In the genomic region with DNA sequence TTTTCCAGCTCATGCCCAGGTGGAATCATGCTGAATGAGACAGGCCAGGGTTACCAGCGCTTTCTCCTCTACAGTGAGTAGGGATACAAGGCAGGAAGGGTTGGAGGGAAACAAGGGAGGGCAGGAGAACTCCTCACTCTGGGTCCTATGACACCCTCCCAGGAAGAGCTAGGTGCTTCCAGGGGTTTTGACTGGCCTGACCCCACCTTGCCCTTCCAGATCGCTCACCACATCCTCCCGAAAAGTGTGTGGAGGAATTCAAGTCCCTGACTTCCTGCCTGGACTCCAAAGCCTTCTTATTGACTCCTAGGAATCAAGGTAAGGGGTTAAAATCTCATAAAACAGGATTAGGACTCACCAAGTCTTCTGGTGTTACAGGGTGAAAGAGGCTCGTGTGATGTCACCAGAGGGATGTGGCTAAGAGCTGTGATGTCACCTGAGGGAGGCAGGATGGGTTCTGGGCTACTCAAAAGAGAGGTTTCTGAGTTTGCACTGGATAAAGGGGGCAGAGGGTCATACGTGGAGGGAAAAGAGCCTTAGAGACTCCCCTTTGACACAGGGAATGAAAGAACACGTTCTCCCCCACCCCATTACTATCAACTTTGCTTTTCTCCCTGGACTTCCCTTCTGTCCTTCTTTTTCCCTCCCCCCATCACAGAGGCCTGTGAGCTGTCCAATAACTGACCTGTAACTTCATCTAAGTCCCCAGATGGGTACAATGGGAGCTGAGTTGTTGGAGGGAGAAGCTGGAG, we compare ENCODE assay signal across 13 cellular contexts. TPM values are rescaled to one million over a fixed set of nuclear protein-coding genes. Genes with fewer than 3 reads are reported as not detected.
A peak's percentile ranks its signal among the peaks of the same experiment; 100 is the strongest.
DNase-seq lines count a peak whose midpoint lies in the region; ATAC-seq and TF ChIP-seq lines count a peak whose summit lies in the region.
"Had no signal": no experiment of that assay in that cellular context is flagged by ENCODE, and none has a peak within 500 bp of the region (broad histone marks: within the 10 kb centered on the region; RNA-seq: fewer than 3 reads in every experiment).

No MANE protein-coding gene starts in this region.

- H3K4me1 Mint-ChIP-seq in CD4-positive, alpha-beta memory T cell = peaks cover 36 to 80% (median 54%) of the 10 kb centered on the region in 4 donors
- peaks cover 59% of the 10 kb centered on the region for H3K4me1 Mint-ChIP-seq in activated naive CD8-positive, alpha-beta T cell (ENCODE audit: low read depth)
- H3K4me1 Mint-ChIP-seq in nephron = peaks cover 59% of the 10 kb centered on the region

- H4K20me1 ChIP-seq in Loucy (ENCODE audit: insufficient read depth, low read length, poor library complexity, severe bottlenecking) (peaks cover 10% of the 10 kb centered on the region), osteoblast (ENCODE audit: insufficient read depth, low read length) (peaks cover 22% of the 10 kb centered on the region)

- H3K4me2 ChIP-seq in Loucy (ENCODE audit: low read depth, low read length, poor library complexity, severe bottlenecking) (peak overlapping the region; percentile 93), osteoblast (ENCODE audit: insufficient read depth, low read length) (no peak overlapping the region)

- no peaks in the 10 kb centered on the region for H3K9me2 ChIP-seq in Loucy (replicated peaks; ENCODE audit: low read depth, low read length)

- peak overlapping the region; percentile 60 to 93 (median 72) for H3K4me3 Mint-ChIP-seq in CD4-positive, alpha-beta memory T cell
- H3K4me3 Mint-ChIP-seq in activated naive CD8-positive, alpha-beta T cell = peak overlapping the region; percentile 94
- H3K4me3 Mint-ChIP-seq in nephron = peak overlapping the region; percentile 83 to 95 (median 89)

- H3K9ac ChIP-seq in Loucy (ENCODE audit: low read depth, low read length, poor library complexity, severe bottlenecking) = peak overlapping the region; percentile 88

- no peaks in the 10 kb centered on the region for H3K9me3 ChIP-seq in CD4-positive, alpha-beta memory T cell (ENCODE audit: control insufficient read depth in 1 of 2, low read length in 2 of 2)
- H3K9me3 ChIP-seq in Loucy (ENCODE audit: insufficient read depth, low read depth, low read length) = no peaks in the 10 kb centered on the region
- H3K9me3 ChIP-seq in osteoblast (ENCODE audit: low read depth, low read length) = no peaks in the 10 kb centered on the region

- POLR2A ChIA-PET in CD4-positive, alpha-beta memory T cell (lab: Charles Lee; ENCODE audit: partially characterized antibody) = interaction anchor here (0.6 to 1.1 kb wide), 2 partner anchors 38 to 173 kb away, joined by 3 to 4 read pairs; no protein-coding TSS in a partner anchor

- CTCF ChIA-PET in CD4-positive, alpha-beta memory T cell (lab: Charles Lee; ENCODE audit: partially characterized antibody) = interaction anchor here (1.2 kb wide), 1 partner anchor 172 kb away, joined by 4 read pairs; no protein-coding TSS in a partner anchor

- TF ChIP-seq CTCF in Loucy (conservative IDR thresholded peaks at IDR 0.05; ENCODE audit: low read length) (no peak), nephron (IDR thresholded peaks at IDR 0.05; ENCODE audit: unreplicated experiment in 3 of 3) (no peak), osteoblast (IDR thresholded peaks at IDR 0.05; ENCODE audit: extremely low read depth, low read depth, low read length) (no peak)

- H3K79me2 ChIP-seq in Loucy (ENCODE audit: insufficient read depth, low read length) (peaks cover 40% of the 10 kb centered on the region), osteoblast (ENCODE audit: insufficient read depth, low read length) (peaks cover 63% of the 10 kb centered on the region)

- H3K27me3 Mint-ChIP-seq in CD4-positive, alpha-beta memory T cell = no peaks in the 10 kb centered on the region
- H3K27me3 Mint-ChIP-seq in activated naive CD8-positive, alpha-beta T cell = no peaks in the 10 kb centered on the region
- no peaks in the 10 kb centered on the region for H3K27me3 Mint-ChIP-seq in nephron (ENCODE audit: low read depth)

- peaks cover 0 to 4% (median 0%) of the 10 kb centered on the region in 8 donors for H3K9me3 Mint-ChIP-seq in CD4-positive, alpha-beta memory T cell
- no peaks in the 10 kb centered on the region for H3K9me3 Mint-ChIP-seq in activated naive CD8-positive, alpha-beta T cell (ENCODE audit: low read depth)
- no peaks in the 10 kb centered on the region for H3K9me3 Mint-ChIP-seq in nephron

- no peak for ATAC-seq in HG02852 (IDR thresholded peaks at IDR 0.05; ENCODE audit: unreplicated experiment)
- ATAC-seq: HCT116 had no signal

- no peak overlapping the region for H3K27ac ChIP-seq in CD4-positive, alpha-beta memory T cell (ENCODE audit: low read depth, low read length)
- H3K27ac ChIP-seq in osteoblast (ENCODE audit: low read depth, low read length) = no peak overlapping the region

- H3F3A ChIP-seq in Loucy (ENCODE audit: low read depth) = 0 out of 2 replicates have a peak, but pooled peaks cover 7% of the 10 kb centered on the region

- peaks cover 13% of the 10 kb centered on the region for H3K36me3 ChIP-seq in CD4-positive, alpha-beta memory T cell (ENCODE audit: insufficient read depth, low read length)
- H3K36me3 ChIP-seq in Loucy (ENCODE audit: insufficient read depth, low read length) = no peaks in the 10 kb centered on the region
- peaks cover 22% of the 10 kb centered on the region for H3K36me3 ChIP-seq in osteoblast (ENCODE audit: insufficient read depth, low read length)

- H3K27ac Mint-ChIP-seq in CD4-positive, alpha-beta memory T cell = peak overlapping the region; percentile 75 to 94 (median 88)
- peak overlapping the region; percentile 72 for H3K27ac Mint-ChIP-seq in activated naive CD8-positive, alpha-beta T cell
- peak overlapping the region; percentile 50 to 70 (median 67) for H3K27ac Mint-ChIP-seq in nephron

- peaks cover 48% of the 10 kb centered on the region for H3K4me1 ChIP-seq in CD4-positive, alpha-beta memory T cell (ENCODE audit: insufficient read depth, low read length)
- H3K4me1 ChIP-seq in Loucy (ENCODE audit: insufficient read depth, low read length, poor library complexity, severe bottlenecking) (peaks cover 41% of the 10 kb centered on the region), osteoblast (ENCODE audit: insufficient read depth, low read length) (peaks cover 31% of the 10 kb centered on the region)

- H3K27me3 ChIP-seq in CD4-positive, alpha-beta memory T cell (ENCODE audit: insufficient read depth, low read length) = no peaks in the 10 kb centered on the region
- H3K27me3 ChIP-seq in Loucy (ENCODE audit: insufficient read depth, low read length, poor library complexity, severe bottlenecking) = no peaks in the 10 kb centered on the region
- H3K27me3 ChIP-seq in osteoblast (ENCODE audit: insufficient read depth, low read length) = no peaks in the 10 kb centered on the region
- H3K27me3 ChIP-seq: dorsolateral prefrontal cortex had no signal

- H3K4me3 ChIP-seq in CD4-positive, alpha-beta memory T cell (ENCODE audit: low read length in 2 of 2) = no peak overlapping the region
- H3K4me3 ChIP-seq in Loucy (ENCODE audit: low read length, poor library complexity, severe bottlenecking) (peak overlapping the region; percentile 92), osteoblast (ENCODE audit: insufficient read depth, low read length) (no peak overlapping the region)

- intact Hi-C loops in CD4-positive, alpha-beta memory T cell (cut with micrococcal nuclease) = loop anchor here (10.0 kb wide), 1 partner anchor 1187 kb away; a partner anchor contains a TSS

- H2AFZ ChIP-seq in Loucy (ENCODE audit: low read length) (no peak overlapping the region), osteoblast (ENCODE audit: low read length) (no peak overlapping the region)

- peak in 2 of 5 donors; percentile 24 to 72 for DNase-seq in CD4-positive, alpha-beta memory T cell
- DNase-seq in osteoblast (ENCODE audit: insufficient read length, low spot score, missing footprints) = no peak
- no peak for DNase-seq in activated CD4-positive, CD25-positive, alpha-beta regulatory T cell treated with anti-CD3 and anti-CD28 coated beads, Interleukin-2, amount 50 U/mL, for 72 hours
- DNase-seq in NCI-H187 treated with DMSO at 0.1 percent for 48 hours (lab: John Stamatoyannopoulos, UW) = no peak
- DNase-seq: dorsolateral prefrontal cortex, foreskin fibroblast, KG1, occipital lobe had no signal

- H3K36me3 Mint-ChIP-seq in CD4-positive, alpha-beta memory T cell = peaks cover 6 to 42% of the 10 kb centered on the region in 2 donors
- H3K36me3 Mint-ChIP-seq in activated naive CD8-positive, alpha-beta T cell = peaks cover 6% of the 10 kb centered on the region
- H3K36me3 Mint-ChIP-seq in nephron (ENCODE audit: low read depth) = peaks cover 18% of the 10 kb centered on the region

RNA-seq across cellular contexts. Expression of a gene that starts 1.9 kb away (rescaled TPM):
- 1 to 10 TPM; 1.3 to 1.5 TPM for total RNA-seq in CD4-positive, alpha-beta memory T cell
- 1 to 10 TPM; 4.9 to 5.2 TPM for polyA plus RNA-seq in CD4-positive, alpha-beta memory T cell
- 1.1 and 1.2 TPM in 2 replicates for total RNA-seq in osteoblast
- total RNA-seq: occipital lobe had no signal

RNA-seq across cellular contexts. Expression of a gene that starts 3.0 kb away (rescaled TPM):
- total RNA-seq in CD4-positive, alpha-beta memory T cell = 10 to 100 TPM; 37.5 to 39.9 TPM
- polyA plus RNA-seq in CD4-positive, alpha-beta memory T cell = 10 to 100 TPM; 15.8 to 29.7 TPM
- total RNA-seq in osteoblast = 21.2 and 21.7 TPM in 2 replicates

RNA-seq across cellular contexts. Expression of a gene that starts 5.1 kb away (rescaled TPM):
- total RNA-seq in CD4-positive, alpha-beta memory T cell = 100 to 1,000 TPM; 296 to 325 TPM
- polyA plus RNA-seq in CD4-positive, alpha-beta memory T cell = 10 to 100 TPM; 12.0 to 23.1 TPM
- total RNA-seq in osteoblast = 175 and 183 TPM in 2 replicates

RNA-seq across cellular contexts. Expression of a gene that starts 7.2 kb away (rescaled TPM):
- 10 to 100 TPM; 25.1 to 25.5 TPM for total RNA-seq in CD4-positive, alpha-beta memory T cell
- polyA plus RNA-seq in CD4-positive, alpha-beta memory T cell = 10 to 100 TPM; 16.7 to 19.5 TPM
- total RNA-seq in osteoblast = 22.1 and 23.9 TPM in 2 replicates

RNA-seq across cellular contexts. Expression of a gene that starts 8.3 kb away (rescaled TPM):
- total RNA-seq in CD4-positive, alpha-beta memory T cell = 100 to 1,000 TPM; 141 to 148 TPM
- 100 to 1,000 TPM; 183 to 232 TPM for polyA plus RNA-seq in CD4-positive, alpha-beta memory T cell
- total RNA-seq in osteoblast = 124 and 150 TPM in 2 replicates
